8 cellular contexts compared by ENCODE assay signal in the genomic region with DNA sequence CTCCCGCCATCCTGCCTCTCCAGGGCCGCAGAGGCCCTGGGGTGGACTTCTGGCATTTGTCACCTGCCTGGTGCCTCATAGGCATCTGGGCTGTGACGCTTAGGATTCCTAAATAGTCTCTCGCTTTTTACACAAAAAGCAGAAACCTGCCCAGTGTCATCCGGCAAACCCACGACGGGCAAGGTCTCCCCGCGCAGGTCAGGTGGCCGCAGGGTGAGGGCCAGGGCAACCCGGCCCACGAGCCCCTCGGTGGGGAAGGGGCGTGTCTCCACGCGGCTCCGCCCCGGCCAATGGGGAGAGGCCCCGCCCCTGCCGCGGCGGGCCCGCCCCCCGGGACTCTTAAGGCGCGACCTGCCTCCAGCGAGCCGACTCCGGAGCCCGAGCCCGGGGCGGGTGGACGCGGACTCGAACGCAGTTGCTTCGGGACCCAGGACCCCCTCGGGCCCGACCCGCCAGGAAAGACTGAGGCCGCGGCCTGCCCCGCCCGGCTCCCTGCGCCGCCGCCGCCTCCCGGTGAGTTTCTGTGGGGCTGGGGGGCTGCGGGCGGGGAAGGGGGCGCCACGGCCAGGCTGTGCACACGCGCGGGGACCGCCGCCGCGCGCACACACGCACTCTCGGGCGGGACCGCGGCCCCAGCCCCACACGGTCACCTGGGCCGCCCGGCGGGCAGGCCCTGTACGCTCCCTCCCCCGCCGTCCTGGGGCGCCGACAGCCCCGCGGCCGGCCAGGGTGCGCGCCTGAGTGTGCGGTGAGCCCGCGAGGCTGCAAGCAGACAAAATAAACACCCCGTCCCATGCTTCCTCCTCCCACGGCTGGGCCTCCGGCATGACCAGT. TPM values are rescaled to one million over a fixed set of nuclear protein-coding genes. Genes with fewer than 3 reads are reported as not detected.
DNase-seq lines count a peak whose midpoint lies in the region; ATAC-seq, FAIRE-seq and TF ChIP-seq lines count a peak whose summit lies in the region.

TSS of gene VASN (plus strand) at position 368 of the 834 bp plus-strand sequence. CDS start 9,030 bp downstream, outside the sequence.

- ATAC-seq in HG03520 (IDR thresholded peaks at IDR 0.05; ENCODE audit: unreplicated experiment): peak; percentile 52
- ATAC-seq in HG03108 (IDR thresholded peaks at IDR 0.05; ENCODE audit: unreplicated experiment): no peak

- peaks cover 3% of the 10 kb centered on the region for H3K36me3 ChIP-seq in bronchial epithelial cell (ENCODE audit: control insufficient read depth, insufficient read depth, low read length)

- TF ChIP-seq CTCF in bronchial epithelial cell (IDR thresholded peaks at IDR 0.05; ENCODE audit: insufficient read depth, low read length, severe bottlenecking): no peak

- H3K4me3 ChIP-seq in bronchial epithelial cell (ENCODE audit: low read depth, low read length): peak within 1 kb of the TSS; percentile 57

- no peak; the same call in 1 of the 2 replicates for TF ChIP-seq POLR2A in GM12892 (IDR thresholded peaks at IDR 0.05; ENCODE audit: low read depth, low read length)

- DNase-seq in GM12892 (ENCODE audit: insufficient read length) (peak; percentile 96), bronchial epithelial cell (ENCODE audit: low read depth) (no peak), iris pigment epithelial cell (ENCODE audit: low read depth) (peak; percentile 76), NCI-H1105 treated with DMSO at 0.1 percent for 48 hours (lab: John Stamatoyannopoulos, UW) (no peak)
- peak; percentile 42 to 58 (median 52) for DNase-seq in activated CD4-positive, CD25-positive, alpha-beta regulatory T cell (lab: John Stamatoyannopoulos, UW)
- DNase-seq in stimulated activated CD4-positive, alpha-beta T cell treated with anti-CD3 and anti-CD28 coated beads, Interleukin-12 subunit alpha, Interleukin-12 subunit beta, amount 100 ng/mL, for 24 hours (ENCODE audit: low read depth in 2 of 2): peak; percentile 41 to 59

- no peaks in the 10 kb centered on the region for H3K27me3 ChIP-seq in bronchial epithelial cell (ENCODE audit: control insufficient read depth, insufficient read depth, low read length)

- peak; percentile 85 for FAIRE-seq in GM12892 (lab: Jason Lieb, UNC)
- no peak for FAIRE-seq in bronchial epithelial cell (lab: Jason Lieb, UNC)

RNA-seq across cellular contexts. Expression of gene VASN, which starts in this region (rescaled TPM):
- polyA plus RNA-seq in GM12892 (2012; ENCODE audit: missing spikeins): not detected
- total RNA-seq in bronchial epithelial cell: 6.6 and 10.0 TPM in 2 replicates

Comparison
In these comparisons a context has a peak if more than half of its experiments do, and no peak if none do; other contexts are left out.
1. DNase-seq: peak in GM12892 (single experiment), activated CD4-positive, CD25-positive, alpha-beta regulatory T cell (4 of 4), iris pigment epithelial cell (single experiment) and stimulated activated CD4-positive, alpha-beta T cell treated with anti-CD3 and anti-CD28 coated beads, Interleukin-12 subunit alpha, Interleukin-12 subunit beta, amount 100 ng/mL, for 24 hours (2 of 2); none in bronchial epithelial cell (single experiment) and NCI-H1105 treated with DMSO at 0.1 percent for 48 hours (single experiment).